Comparison of ENCODE assay signal across 16 cellular contexts in the genomic region with DNA sequence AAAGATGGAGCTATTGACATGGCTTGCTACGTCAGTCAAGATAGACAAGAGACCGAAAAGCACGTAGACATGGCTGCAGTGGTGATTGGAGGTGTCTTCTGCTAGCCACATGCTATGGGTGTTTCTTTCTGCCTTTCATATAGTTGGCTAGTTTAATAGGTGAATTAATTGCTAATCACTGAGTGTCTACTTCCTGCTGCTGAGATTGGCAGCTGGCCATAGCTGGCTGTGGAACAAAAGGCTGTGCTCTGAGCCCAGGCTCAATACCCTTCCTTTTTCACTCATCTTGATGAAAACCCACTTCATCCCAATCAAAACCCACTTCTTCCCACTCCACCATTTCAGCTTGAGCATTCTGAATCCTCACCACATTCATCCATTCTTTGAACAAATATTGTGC.
"Had no signal": no experiment of that assay in that cellular context is flagged by ENCODE, and none has a peak within 500 bp of the region (broad histone marks: within the 10 kb centered on the region; RNA-seq: fewer than 3 reads in every experiment).

No MANE protein-coding gene starts in this region.

- ATAC-seq: naive thymus-derived CD4-positive, alpha-beta T cell; right lobe of liver; stimulated activated naive B cell treated with anti-CD40 and anti-IgM and Interleukin-4, amounts not matched to agents 10 μg/mL and 1 μg/mL and 100 μg/mL, for 72 hours; stimulated activated naive CD8-positive, alpha-beta T cell treated with anti-CD3 and anti-CD28 coated beads, Interleukin-15, amount 100 ng/mL, for 72 hours had no signal

- H3K9me3 ChIP-seq: prostate gland, right lobe of liver had no signal

- H3K4me3 ChIP-seq: prostate gland, right lobe of liver had no signal

- H3K27ac ChIP-seq: parathyroid adenoma, prostate gland, right lobe of liver had no signal

- H3K36me3 ChIP-seq: prostate gland, right lobe of liver had no signal

- DNase-seq: erythroblast; foreskin melanocyte; head of caudate nucleus; hippocampal formation; kidney glomerular epithelial cell; naive thymus-derived CD4-positive, alpha-beta T cell; nephron progenitor cell; right lobe of liver; stimulated activated CD4-positive, alpha-beta T cell treated with anti-CD3 and anti-CD28 coated beads, Interleukin-2, amount 100 ng/mL, for 24 hours; stimulated activated CD4-positive, alpha-beta T cell treated with anti-CD3 and anti-CD28 coated beads, Interleukin-4, amount 100 ng/mL, for 4 hours; stimulated activated naive B cell treated with anti-CD40 and anti-IgM and Interleukin-4, amounts not matched to agents 10 μg/mL and 1 μg/mL and 100 μg/mL, for 72 hours; stimulated activated naive CD8-positive, alpha-beta T cell treated with anti-CD3 and anti-CD28 coated beads, Interleukin-15, amount 100 ng/mL, for 72 hours; substantia nigra; trophoblast cell had no signal

- H3K4me1 ChIP-seq: parathyroid adenoma, prostate gland, right lobe of liver had no signal

- H3K27me3 ChIP-seq: right lobe of liver had no signal
